Comparison of ENCODE assay signal across 15 cellular contexts in genomic region chr3:195891431-195892104, GRCh38. TPM values are rescaled to one million over a fixed set of nuclear protein-coding genes. Genes with fewer than 3 reads are reported as not detected.
DNase-seq lines count a peak whose midpoint lies in the region; ATAC-seq, FAIRE-seq and TF ChIP-seq lines count a peak whose summit lies in the region.
"Had no signal": no experiment of that assay in that cellular context is flagged by ENCODE, and none has a peak within 500 bp of the region (broad histone marks: within the 10 kb centered on the region; RNA-seq: fewer than 3 reads in every experiment).

No MANE protein-coding gene starts in this region.

- H3K79me1 ChIP-seq in IMR-90 (ENCODE audit: low read depth in 1 of 2, low read length in 2 of 2) = peaks cover 23 to 55% of the 10 kb centered on the region in 2 experiments; a peak in 3 of 4 replicates

- FAIRE-seq in HepG2 (lab: Jason Lieb, UNC) = no peak
- FAIRE-seq in GM12891 (lab: Jason Lieb, UNC) = no peak
- FAIRE-seq: GM19239 had no signal

- TF ChIP-seq CTCF in IMR-90 (conservative IDR thresholded peaks at IDR 0.05; ENCODE audit: low read depth, low read length) (no peak), HepG2 (CRISPR knock-in tag; IDR thresholded peaks at IDR 0.05) (no peak), smooth muscle cell (IDR thresholded peaks at IDR 0.05; ENCODE audit: borderline replicate concordance, insufficient read depth, poor library complexity, severe bottlenecking) (no peak)

- no peaks in the 10 kb centered on the region for H3K27me3 Mint-ChIP-seq in activated CD4-positive, alpha-beta memory T cell treated with anti-CD3 and anti-CD28 coated beads, Interleukin-2, amount 10 ng/mL, durations not matched to agents 7 days and 5 days
- H3K27me3 Mint-ChIP-seq: stimulated activated naive B cell treated with anti-CD40 and anti-IgM and Interleukin-4, amounts not matched to agents 10 μg/mL and 1 μg/mL and 100 μg/mL, for 72 hours had no signal

- no peak overlapping the region for H3K4me3 Mint-ChIP-seq in activated CD4-positive, alpha-beta memory T cell treated with anti-CD3 and anti-CD28 coated beads, Interleukin-2, amount 10 ng/mL, durations not matched to agents 7 days and 5 days
- H3K4me3 Mint-ChIP-seq: CD8-positive, alpha-beta T cell; stimulated activated naive B cell treated with anti-CD40 and anti-IgM and Interleukin-4, amounts not matched to agents 10 μg/mL and 1 μg/mL and 100 μg/mL, for 72 hours had no signal

- TF ChIP-seq RAD21 in IMR-90 (IDR thresholded peaks at IDR 0.05; ENCODE audit: low read length) (no peak), HepG2 (CRISPR knock-in tag; IDR thresholded peaks at IDR 0.05) (no peak)

- H2AK9ac ChIP-seq in IMR-90 (replicated peaks; ENCODE audit: low read depth, low read length, poor library complexity) = no peak overlapping the region

- TF ChIP-seq POLR2A in IMR-90 (IDR thresholded peaks at IDR 0.05; ENCODE audit: low read depth, low read length) (no peak), HepG2 (IDR thresholded peaks at IDR 0.05; ENCODE audit: insufficient read depth in 1 of 2, low read depth in 2 of 2, low read length in 2 of 2) (no peak), GM12891 (IDR thresholded peaks at IDR 0.05; ENCODE audit: low read depth, low read length) (no peak)

- H3K27me3 ChIP-seq in IMR-90 (ENCODE audit: control insufficient read depth, insufficient read depth, low read length) (no peaks in the 10 kb centered on the region), HepG2 (ENCODE audit: control insufficient read depth in 1 of 2, insufficient read depth in 2 of 2, low read length in 2 of 2) (0 out of 5 replicates have a peak, but pooled peaks cover 0 to 8% of the 10 kb centered on the region in 2 experiments), smooth muscle cell (ENCODE audit: low read depth) (no peaks in the 10 kb centered on the region)
- H3K27me3 ChIP-seq: SJSA1 had no signal

- CTCF ChIA-PET in IMR-90 (lab: Yijun Ruan, JAX) = interaction anchor here (0.8 to 1.6 kb wide), 2 partner anchors 28 to 41 kb away, joined by 3 to 5 read pairs; no protein-coding TSS in a partner anchor
- CTCF ChIA-PET in HepG2 (lab: Yijun Ruan, JAX; ENCODE audit: low intra/inter-chr PET ratio, low total read pairs) = interaction anchor here (6.1 kb wide), 1 partner anchor 31 kb away, joined by 81 read pairs; no protein-coding TSS in a partner anchor
- CTCF ChIA-PET in activated CD4-positive, alpha-beta memory T cell treated with anti-CD3 and anti-CD28 coated beads, Interleukin-2, amount 10 ng/mL, durations not matched to agents 7 days and 5 days (lab: Charles Lee) = interaction anchor here (1.1 to 6.6 kb wide), 4 partner anchors 22 to 41 kb away, joined by 3 to 100 read pairs (median 4); no protein-coding TSS in a partner anchor

- no peak overlapping the region for H3K14ac ChIP-seq in IMR-90 (replicated peaks; ENCODE audit: low read depth, low read length)

- H2BK20ac ChIP-seq in IMR-90 (ENCODE audit: low read depth, low read length) = no peak overlapping the region

- peaks cover 8% of the 10 kb centered on the region; the same call in 1 of the 2 replicates for H4K20me1 ChIP-seq in IMR-90 (ENCODE audit: insufficient read depth, low read length)
- peaks cover 4% of the 10 kb centered on the region for H4K20me1 ChIP-seq in HepG2 (ENCODE audit: insufficient read depth, low read length)
- H4K20me1 ChIP-seq in smooth muscle cell (ENCODE audit: low read depth) = peaks cover 21% of the 10 kb centered on the region

- H3K9me3 ChIP-seq in IMR-90 (ENCODE audit: control insufficient read depth, insufficient read depth, low read length) = no peaks in the 10 kb centered on the region
- H3K9me3 ChIP-seq in HepG2 (ENCODE audit: low read length) = no peaks in the 10 kb centered on the region
- H3K9me3 ChIP-seq in smooth muscle cell (replicated peaks; ENCODE audit: low read depth) = no peaks in the 10 kb centered on the region
- H3K9me3 ChIP-seq: SJSA1 had no signal

- H3K4me1 ChIP-seq in IMR-90 (ENCODE audit: control insufficient read depth, insufficient read depth, low read length) = peaks cover 20% of the 10 kb centered on the region
- H3K4me1 ChIP-seq in HepG2 (ENCODE audit: insufficient read depth, low read length) = peaks cover 66% of the 10 kb centered on the region
- H3K4me1 ChIP-seq in smooth muscle cell (ENCODE audit: low read depth) = peaks cover 29% of the 10 kb centered on the region

- no peak overlapping the region for H2BK15ac ChIP-seq in IMR-90 (ENCODE audit: low read depth, low read length)

- peak overlapping the region; percentile 33; the same call in 1 of the 2 replicates for H3K23ac ChIP-seq in IMR-90 (ENCODE audit: low read depth, low read length)

- H3K4me3 ChIP-seq in IMR-90 (ENCODE audit: insufficient read depth, low read depth, low read length) (no peak overlapping the region), HepG2 (replicated peaks in 1 of 3; ENCODE audit: insufficient read depth in 1 of 3, low read depth in 2 of 3, low read length in 3 of 3) (peak overlapping the region in 2 of 3 experiments; percentile 44 to 67; a peak in 1 of 6 replicates), smooth muscle cell (no peak overlapping the region)
- H3K4me3 ChIP-seq: SJSA1 had no signal

- H4K8ac ChIP-seq in IMR-90 (ENCODE audit: low read depth in 2 of 2, low read length in 2 of 2) = no peak overlapping the region

- no peak overlapping the region; the same call in 1 of the 2 replicates for H3K4me2 ChIP-seq in IMR-90 (ENCODE audit: low read depth, low read length)
- H3K4me2 ChIP-seq in HepG2 (ENCODE audit: low read depth, low read length) = peak overlapping the region; percentile 76
- peak overlapping the region; percentile 61 for H3K4me2 ChIP-seq in smooth muscle cell

- H2AK5ac ChIP-seq in IMR-90 (ENCODE audit: low read depth, low read length) = no peak overlapping the region

- H3K9ac ChIP-seq in IMR-90 (ENCODE audit: low read depth, low read length) (no peak overlapping the region), HepG2 (ENCODE audit: insufficient read depth, low read depth, low read length) (no peak overlapping the region), smooth muscle cell (ENCODE audit: low read depth) (no peak overlapping the region)

- no peak overlapping the region for H2BK120ac ChIP-seq in IMR-90 (ENCODE audit: low read depth, low read length)

- in situ Hi-C loops in IMR-90 (cut with MboI; ENCODE audit: low sequenced_read_pairs) (no loop called here), HepG2 (cut with HindIII; ENCODE audit: extremely low pct_ligation_motif_present, low pct_unique_long_range_greater_than_20kb) (loop anchor here (5.0 kb wide), 1 partner anchor 34 kb away; no protein-coding TSS in a partner anchor)

- H2AFZ ChIP-seq in IMR-90 (replicated peaks; ENCODE audit: low read length, poor library complexity) = no peak overlapping the region
- no peak overlapping the region for H2AFZ ChIP-seq in HepG2 (ENCODE audit: low read length)
- H2AFZ ChIP-seq in smooth muscle cell (ENCODE audit: low read depth) = no peak overlapping the region

- dilution Hi-C loops in IMR-90 (cut with HindIII; ENCODE audit: low sequenced_read_pairs, unreplicated experiment) = no loop called here

- TF ChIP-seq EP300 in HepG2 (IDR thresholded peaks at IDR 0.05; ENCODE audit: low read depth in 2 of 2, low read length in 2 of 2) (no peak), HepG2 (CRISPR knock-in tag; IDR thresholded peaks at IDR 0.05; ENCODE audit: borderline replicate concordance) (no peak)

- H3K9me3 Mint-ChIP-seq in activated CD4-positive, alpha-beta memory T cell treated with anti-CD3 and anti-CD28 coated beads, Interleukin-2, amount 10 ng/mL, durations not matched to agents 7 days and 5 days = no peaks in the 10 kb centered on the region
- H3K9me3 Mint-ChIP-seq: CD8-positive, alpha-beta T cell; stimulated activated naive B cell treated with anti-CD40 and anti-IgM and Interleukin-4, amounts not matched to agents 10 μg/mL and 1 μg/mL and 100 μg/mL, for 72 hours had no signal

- H4K91ac ChIP-seq in IMR-90 (ENCODE audit: insufficient read depth, low read depth, low read length) = no peak overlapping the region

- peaks cover 16% of the 10 kb centered on the region for H3K4me1 Mint-ChIP-seq in activated CD4-positive, alpha-beta memory T cell treated with anti-CD3 and anti-CD28 coated beads, Interleukin-2, amount 10 ng/mL, durations not matched to agents 7 days and 5 days

- no peak for ATAC-seq in IMR-90 (ENCODE audit: low read depth)
- no peak for ATAC-seq in HepG2
- ATAC-seq in GM21786 (IDR thresholded peaks at IDR 0.05; ENCODE audit: unreplicated experiment) = no peak
- ATAC-seq: CD8-positive, alpha-beta T cell; stimulated activated naive B cell treated with anti-CD40 and anti-IgM and Interleukin-4, amounts not matched to agents 10 μg/mL and 1 μg/mL and 100 μg/mL, for 72 hours had no signal

- H3K36me3 Mint-ChIP-seq in activated CD4-positive, alpha-beta memory T cell treated with anti-CD3 and anti-CD28 coated beads, Interleukin-2, amount 10 ng/mL, durations not matched to agents 7 days and 5 days (ENCODE audit: low read depth) = peaks cover 17% of the 10 kb centered on the region

- H3F3A ChIP-seq in smooth muscle cell (ENCODE audit: low read depth) = peaks cover 16% of the 10 kb centered on the region

- H3K18ac ChIP-seq in IMR-90 (ENCODE audit: low read depth, low read length) = no peak overlapping the region

- H3K79me2 ChIP-seq in HepG2 (ENCODE audit: insufficient read depth, low read length) (no peaks in the 10 kb centered on the region), smooth muscle cell (ENCODE audit: low read depth) (no peaks in the 10 kb centered on the region)

- no peak overlapping the region for H3K27ac Mint-ChIP-seq in activated CD4-positive, alpha-beta memory T cell treated with anti-CD3 and anti-CD28 coated beads, Interleukin-2, amount 10 ng/mL, durations not matched to agents 7 days and 5 days
- H3K27ac Mint-ChIP-seq: CD8-positive, alpha-beta T cell; stimulated activated naive B cell treated with anti-CD40 and anti-IgM and Interleukin-4, amounts not matched to agents 10 μg/mL and 1 μg/mL and 100 μg/mL, for 72 hours had no signal

- no peak overlapping the region for H3K27ac ChIP-seq in IMR-90 (ENCODE audit: insufficient read depth, low read length)
- peak overlapping the region; percentile 83 for H3K27ac ChIP-seq in caudate nucleus (ENCODE audit: low read depth, low read length)
- H3K27ac ChIP-seq in HepG2 (ENCODE audit: extremely low read length, insufficient read depth, low read length) = no peak overlapping the region
- H3K27ac ChIP-seq in smooth muscle cell (ENCODE audit: low read depth) = no peak overlapping the region
- H3K27ac ChIP-seq: SJSA1 had no signal

- H3K9me1 ChIP-seq in IMR-90 (ENCODE audit: insufficient read depth, low read length) = peaks cover 4% of the 10 kb centered on the region; the same call in 1 of the 2 replicates

- H3K56ac ChIP-seq in IMR-90 (ENCODE audit: extremely low read depth, insufficient read depth, low read length) = no peak overlapping the region

- BruUV-seq in IMR-90 (replicated peaks; lab: Mats Ljungman, UMichigan) = no TSS peak
- no TSS peak for BruUV-seq in HepG2 (replicated peaks; lab: Mats Ljungman, UMichigan)

- POLR2A ChIA-PET in IMR-90 (lab: Charles Lee; ENCODE audit: unreplicated experiment) = no interaction called here
- POLR2A ChIA-PET in HepG2 (lab: Yijun Ruan, JAX) = interaction anchor here (1.2 kb wide), 1 partner anchor 32 kb away, joined by 4 read pairs; no protein-coding TSS in a partner anchor
- POLR2A ChIA-PET in activated CD4-positive, alpha-beta memory T cell treated with anti-CD3 and anti-CD28 coated beads, Interleukin-2, amount 10 ng/mL, durations not matched to agents 7 days and 5 days (lab: Charles Lee) = no interaction called here

- WGBS in IMR-90 (ENCODE audit: extremely low coverage in 2 of 2, insufficient read length in 1 of 2), 2 experiments = 81% methylated on average over 6 of the region's 19 CpGs; no CpG with 5 or more reads in 1 of the 2 experiments
- WGBS in HepG2 (ENCODE audit: low lambda C conversion rate) = 86% methylated on average over 14 of the region's 19 CpGs
- 89% methylated on average over 19 of the region's 19 CpGs for WGBS in smooth muscle cell (ENCODE audit: low lambda C conversion rate)

- no peak overlapping the region for H3K4ac ChIP-seq in IMR-90 (ENCODE audit: low read depth, low read length)

- peaks cover 8% of the 10 kb centered on the region; the same call in 1 of the 2 replicates for H3K36me3 ChIP-seq in IMR-90 (ENCODE audit: control insufficient read depth, insufficient read depth, low read length)
- H3K36me3 ChIP-seq in HepG2 (replicated peaks in 1 of 2; ENCODE audit: control insufficient read depth in 1 of 2, insufficient read depth in 2 of 2, low read length in 2 of 2) = no peaks in the 10 kb centered on the region
- H3K36me3 ChIP-seq in smooth muscle cell (ENCODE audit: low read depth) = no peaks in the 10 kb centered on the region
- H3K36me3 ChIP-seq: SJSA1 had no signal

- H2BK5ac ChIP-seq in IMR-90 (ENCODE audit: low read depth, low read length, poor library complexity, severe bottlenecking) = no peak overlapping the region

- no peak overlapping the region for H4K5ac ChIP-seq in IMR-90 (ENCODE audit: low read depth, low read length)

- no peak for DNase-seq in IMR-90
- peak in 3 of 61 donors; percentile 15 to 31 (median 20) for DNase-seq in caudate nucleus (lab: John Stamatoyannopoulos, UW)
- DNase-seq in HepG2 (ENCODE audit: low spot score) = no peak
- DNase-seq in smooth muscle cell (lab: John Stamatoyannopoulos, UW; ENCODE audit: unreplicated experiment) = no peak
- no peak for DNase-seq in NCI-H1417 treated with DMSO at 0.1 percent for 48 hours (lab: John Stamatoyannopoulos, UW)
- DNase-seq in GM12891 (ENCODE audit: insufficient read length, low spot score) = no peak
- DNase-seq in activated CD4-positive, alpha-beta memory T cell treated with anti-CD3 and anti-CD28 coated beads, Interleukin-2, amount 10 ng/mL, durations not matched to agents 7 days and 5 days = no peak
- DNase-seq: CD8-positive, alpha-beta T cell; NCI-H2029; NCI-H82; stimulated activated CD4-positive, alpha-beta T cell treated with anti-CD3 and anti-CD28 coated beads, Interleukin-4, amount 100 ng/mL, for 24 hours; stimulated activated naive B cell treated with anti-CD40 and anti-IgM and Interleukin-4, amounts not matched to agents 10 μg/mL and 1 μg/mL and 100 μg/mL, for 72 hours had no signal

- intact Hi-C loops in IMR-90 (cut with micrococcal nuclease) = no loop called here
- intact Hi-C loops in HepG2 (cut with micrococcal nuclease; ENCODE audit: unreplicated experiment) = no loop called here

RNA-seq across cellular contexts. Expression of gene TNK2, which starts 16.8 kb away (rescaled TPM):
- total RNA-seq in IMR-90 (2012; rRNA removed) (2.2 TPM in 2 replicates), HepG2 (2016; rRNA removed; fragmentation: Illumina TruSeq; extraction: Trizol) (3.5 and 5.8 TPM in 2 replicates), smooth muscle cell (4.3 and 10.6 TPM in 2 replicates)
- polyA plus RNA-seq in IMR-90 (2012; rRNA removed) (13.4 and 13.8 TPM in 2 replicates), HepG2 (2011; rRNA removed) (4.6 and 7.5 TPM in 2 replicates), smooth muscle cell (2.8 and 8.2 TPM in 2 replicates)
- polyA plus RNA-seq in IMR-90 (2012; cell fraction: cytosol; rRNA removed) = 10.2 and 10.5 TPM in 2 replicates
- polyA plus RNA-seq in IMR-90 (2012; cell fraction: nucleus; rRNA removed; ENCODE audit: low replicate concordance) = 86.5 and 180 TPM in 2 replicates
- 1.8 and 2.6 TPM in 2 replicates for total RNA-seq in HepG2 (2016; cell fraction: cytosol; rRNA removed; fragmentation: Illumina TruSeq; extraction: Trizol; ENCODE audit: low read depth)
- 4.0 and 5.9 TPM in 2 replicates for total RNA-seq in HepG2 (2016; cell fraction: insoluble cytoplasmic fraction; rRNA removed; fragmentation: Illumina TruSeq; extraction: Trizol)
- total RNA-seq in HepG2 (2016; cell fraction: membrane; rRNA removed; fragmentation: Illumina TruSeq; extraction: Trizol) = 3.4 and 3.7 TPM in 2 replicates
- total RNA-seq in HepG2 (2016; cell fraction: nucleus; rRNA removed; fragmentation: Illumina TruSeq; extraction: Trizol) = 5.5 and 5.8 TPM in 2 replicates
- 2.7 and 3.4 TPM in 2 replicates for polyA plus RNA-seq in HepG2 (2011; cell fraction: cytosol; rRNA removed)
- polyA plus RNA-seq in HepG2 (2011; cell fraction: nucleus; rRNA removed) = 35.4 and 45.4 TPM in 2 replicates
- 6.7 and 12.2 TPM in 2 replicates for polyA plus RNA-seq in HepG2 (2012)
- polyA plus RNA-seq in HepG2 (2016; cell fraction: cytosol; fragmentation: Illumina TruSeq; extraction: Trizol; ENCODE audit: low read depth) = 0.76 and 1.1 TPM in 2 replicates
- polyA plus RNA-seq in HepG2 (2016; cell fraction: insoluble cytoplasmic fraction; fragmentation: Illumina TruSeq; extraction: Trizol; ENCODE audit: low read depth) = 7.3 TPM in 2 replicates
- polyA plus RNA-seq in HepG2 (2016; cell fraction: membrane; fragmentation: Illumina TruSeq; extraction: Trizol; ENCODE audit: low read depth) = 1.9 TPM in 2 replicates
- polyA plus RNA-seq in HepG2 (2016; cell fraction: nucleus; fragmentation: Illumina TruSeq; extraction: Trizol; ENCODE audit: insufficient read depth, low read depth) = 24.9 and 28.1 TPM in 2 replicates
- polyA minus RNA-seq in HepG2 (2011; rRNA and poly(A)+ RNA removed; ENCODE audit: low replicate concordance) = 14.4 and 18.0 TPM in 2 replicates
- polyA minus RNA-seq in HepG2 (2011; cell fraction: cytosol; rRNA and poly(A)+ RNA removed) = 4.1 and 6.0 TPM in 2 replicates
- polyA minus RNA-seq in HepG2 (2011; cell fraction: nucleus; rRNA and poly(A)+ RNA removed) = 4.2 and 5.2 TPM in 2 replicates
- polyA plus RNA-seq in GM12891 (2012; ENCODE audit: low read depth, missing spikeins) = 12.1 TPM
- total RNA-seq in activated CD4-positive, alpha-beta memory T cell treated with anti-CD3 and anti-CD28 coated beads, Interleukin-2, amount 10 ng/mL, durations not matched to agents 7 days and 5 days = 100 to 1,000 TPM; 113 to 115 TPM

Comparison
In these comparisons a context has a peak if more than half of its experiments do, and no peak if none do; other contexts are left out.
1. H3K4me3 ChIP-seq: peak in HepG2 (2 of 3); none in IMR-90 (single experiment) and smooth muscle cell (single experiment).